In genomic region chr12:124388679-124389536, GRCh38 we compare ENCODE assay signal across 8 cellular contexts.
A peak's percentile ranks its signal among the peaks of the same experiment; 100 is the strongest.
DNase-seq lines count a peak whose midpoint lies in the region; ATAC-seq lines count a peak whose summit lies in the region.

No MANE protein-coding gene starts in this region.

- peaks cover 6 to 17% of the 10 kb centered on the region in 2 donors for H3K36me3 ChIP-seq in neuronal stem cell (replicated peaks in 1 of 2; ENCODE audit: control insufficient read depth in 2 of 2, insufficient read depth in 2 of 2, low read length in 2 of 2)

- no peak overlapping the region for H3K4ac ChIP-seq in neuronal stem cell (ENCODE audit: low read length)

- peaks cover 26 to 31% of the 10 kb centered on the region in 2 donors for H3K4me1 ChIP-seq in neuronal stem cell (ENCODE audit: control insufficient read depth in 2 of 2, insufficient read depth in 1 of 2, low read depth in 1 of 2, low read length in 2 of 2)

- H3K27ac ChIP-seq in neuronal stem cell (replicated peaks; ENCODE audit: low read length): no peak overlapping the region

- H3K4me1 Mint-ChIP-seq in activated naive CD4-positive, alpha-beta T cell treated with anti-CD3 and anti-CD28 coated beads, Interleukin-2, amount 50 U/mL, for 24 hours: peaks cover 28% of the 10 kb centered on the region

- peak overlapping the region; percentile 43 for H3K23ac ChIP-seq in neuronal stem cell (ENCODE audit: low read depth, low read length, poor library complexity)

- H2AK5ac ChIP-seq in neuronal stem cell (ENCODE audit: low read depth, low read length): peak overlapping the region; percentile 97

- H4K91ac ChIP-seq in neuronal stem cell (ENCODE audit: low read depth, low read length, poor library complexity): no peak overlapping the region

- no peaks in the 10 kb centered on the region for H3K9me3 Mint-ChIP-seq in activated naive CD4-positive, alpha-beta T cell treated with anti-CD3 and anti-CD28 coated beads, Interleukin-2, amount 50 U/mL, for 24 hours

- peaks cover 2% of the 10 kb centered on the region for H3K36me3 Mint-ChIP-seq in activated naive CD4-positive, alpha-beta T cell treated with anti-CD3 and anti-CD28 coated beads, Interleukin-2, amount 50 U/mL, for 24 hours

- H3K4me3 ChIP-seq in neuronal stem cell (ENCODE audit: low read length in 2 of 2): peak overlapping the region; percentile 3 to 76

- H3K4me2 ChIP-seq in neuronal stem cell (ENCODE audit: insufficient read depth, low read length, poor library complexity, severe bottlenecking): peak overlapping the region; percentile 96

- H3K79me1 ChIP-seq in neuronal stem cell (ENCODE audit: low read depth, low read length): peaks cover 23% of the 10 kb centered on the region

- no peak overlapping the region for H2BK120ac ChIP-seq in neuronal stem cell (ENCODE audit: low read depth, low read length)

- peak overlapping the region; percentile 94 for H3K14ac ChIP-seq in neuronal stem cell (ENCODE audit: low read length)

- peak overlapping the region; percentile 93 for H2BK15ac ChIP-seq in neuronal stem cell (ENCODE audit: low read length)

- DNase-seq in HCEC 1CT (peak; percentile 82), RPMI7951 (ENCODE audit: low read depth) (peak; percentile 78), germinal center (ENCODE audit: low spot score) (peak; percentile 40), neuronal stem cell (ENCODE audit: low spot score) (peak; percentile 62)
- peak; percentile 76 for DNase-seq in stimulated activated naive CD8-positive, alpha-beta T cell treated with anti-CD3 and anti-CD28 coated beads, Interleukin-15, Interleukin-2, amounts not matched to agents 100 U/mL and 50 U/mL, for 24 hours

- H2BK12ac ChIP-seq in neuronal stem cell (ENCODE audit: low read length): peak overlapping the region; percentile 22

- H3K27me3 ChIP-seq in neuronal stem cell (ENCODE audit: control insufficient read depth in 3 of 3, insufficient read depth in 3 of 3, low read depth in 1 of 3, low read length in 3 of 3): peaks cover 0 to 15% (median 0%) of the 10 kb centered on the region in 3 experiments

- H4K8ac ChIP-seq in neuronal stem cell (ENCODE audit: low read depth, low read length): no peak overlapping the region

- no peak overlapping the region for H3K27ac Mint-ChIP-seq in activated naive CD4-positive, alpha-beta T cell treated with anti-CD3 and anti-CD28 coated beads, Interleukin-2, amount 50 U/mL, for 24 hours

- peak overlapping the region; percentile 65 for H3K4me3 Mint-ChIP-seq in activated naive CD4-positive, alpha-beta T cell treated with anti-CD3 and anti-CD28 coated beads, Interleukin-2, amount 50 U/mL, for 24 hours

- H3K27me3 Mint-ChIP-seq in activated naive CD4-positive, alpha-beta T cell treated with anti-CD3 and anti-CD28 coated beads, Interleukin-2, amount 50 U/mL, for 24 hours: no peaks in the 10 kb centered on the region

- H3K18ac ChIP-seq in neuronal stem cell (ENCODE audit: low read length): peak overlapping the region; percentile 97

- H2AFZ ChIP-seq in neuronal stem cell (ENCODE audit: low read length): peak overlapping the region; percentile 81

- no CpG with 5 or more reads among the region's 68 CpGs for WGBS in neuronal stem cell (ENCODE audit: extremely low coverage in 2 of 2, insufficient read length in 2 of 2, insufficient replicate concordance in 1 of 2), 2 donors

- H3K9ac ChIP-seq in neuronal stem cell (ENCODE audit: low read depth, low read length, poor library complexity): peak overlapping the region; percentile 81

- H3K9me3 ChIP-seq in neuronal stem cell (replicated peaks in 1 of 2; ENCODE audit: control insufficient read depth in 2 of 2, insufficient read depth in 1 of 2, low read depth in 1 of 2, low read length in 2 of 2): no peaks in the 10 kb centered on the region

- peak overlapping the region; percentile 87 for H2BK5ac ChIP-seq in neuronal stem cell (ENCODE audit: low read length)

- peak; percentile 66 for ATAC-seq in stimulated activated naive CD8-positive, alpha-beta T cell treated with anti-CD3 and anti-CD28 coated beads, Interleukin-15, Interleukin-2, amounts not matched to agents 100 U/mL and 50 U/mL, for 24 hours
- ATAC-seq in HG02571 (IDR thresholded peaks at IDR 0.05; ENCODE audit: unreplicated experiment): no peak
- no peak for ATAC-seq in HG02840 (IDR thresholded peaks at IDR 0.05; ENCODE audit: low FRiP score, unreplicated experiment)
